Comparison of ENCODE assay signal across 24 cellular contexts in genomic region chr14:88482524-88482923, GRCh38.
"Had no signal": no experiment of that assay in that cellular context is flagged by ENCODE, and none has a peak within 500 bp of the region (broad histone marks: within the 10 kb centered on the region; RNA-seq: fewer than 3 reads in every experiment).

No MANE protein-coding gene starts in this region.

- H3K4me2 ChIP-seq: SK-N-SH had no signal

- H3K4me1 ChIP-seq: SJCRH30 had no signal

- DNase-seq: activated CD4-positive, alpha-beta T cell treated with anti-CD3 and anti-CD28 coated beads for 4 hours; activated CD8-positive, alpha-beta memory T cell treated with anti-CD3 and anti-CD28 coated beads, Interleukin-2, amount 50 U/mL, for 4 hours; activated CD8-positive, alpha-beta T cell treated with anti-CD3 and anti-CD28 coated beads for 36 hours; activated gamma-delta T cell treated with Interleukin-2 at 50 U/mL for 16 hours; activated naive CD4-positive, alpha-beta T cell treated with anti-CD3 and anti-CD28 coated beads, Interleukin-2, amount 10 ng/mL, durations not matched to agents 7 days and 5 days; activated naive CD8-positive, alpha-beta T cell treated with anti-CD3 and anti-CD28 coated beads for 36 hours; activated T-cell treated with anti-CD3 and anti-CD28 coated beads, Interleukin-2, amount 50 U/mL, for 72 hours; brain microvascular endothelial cell; Kasumi-1; NCI-H1105 treated with DMSO at 0.1 percent for 48 hours; NCI-H1436 treated with DMSO at 0.1 percent for 48 hours; NCI-H187; NCI-H2081; NCI-H510A treated with DMSO at 0.1 percent for 48 hours; NCI-H69; NK-92 treated with Interleukin-12 subunit alpha and Interleukin-12 subunit beta, amount 100 ng/mL, for 24 hours; OCI-M1; RPMI8226; SJCRH30; SK-N-SH; T-helper 1 cell; WERI-Rb-1 had no signal

- ATAC-seq: activated CD4-positive, CD25-positive, alpha-beta regulatory T cell treated with anti-CD3 and anti-CD28 coated beads, Interleukin-2, amount 50 U/mL, for 24 hours; activated CD8-positive, alpha-beta T cell treated with anti-CD3 and anti-CD28 coated beads for 36 hours; activated T-cell treated with anti-CD3 and anti-CD28 coated beads, Interleukin-2, amount 50 U/mL, for 72 hours; Panc1 had no signal

- H3K27ac ChIP-seq: brain microvascular endothelial cell, SJCRH30, WERI-Rb-1 had no signal

- H3K27me3 ChIP-seq: brain microvascular endothelial cell, SJCRH30 had no signal

- H3K9me3 ChIP-seq: SK-N-SH had no signal

- H3K4me3 ChIP-seq: SJCRH30 had no signal

- H3K9ac ChIP-seq: SK-N-SH had no signal
